3 cellular contexts compared by ENCODE assay signal in genomic region chrX:137771537-137771936, GRCh38.
"Had no signal": no experiment of that assay in that cellular context is flagged by ENCODE, and none has a peak within 500 bp of the region (broad histone marks: within the 10 kb centered on the region; RNA-seq: fewer than 3 reads in every experiment).

No MANE protein-coding gene starts in this region.

- H3K4me3 ChIP-seq: GM12878 had no signal

- DNase-seq: GDM1, GF-D8 had no signal

- ATAC-seq: GM12878 had no signal
